ENCODE assay signal across 9 cellular contexts in the genomic region with DNA sequence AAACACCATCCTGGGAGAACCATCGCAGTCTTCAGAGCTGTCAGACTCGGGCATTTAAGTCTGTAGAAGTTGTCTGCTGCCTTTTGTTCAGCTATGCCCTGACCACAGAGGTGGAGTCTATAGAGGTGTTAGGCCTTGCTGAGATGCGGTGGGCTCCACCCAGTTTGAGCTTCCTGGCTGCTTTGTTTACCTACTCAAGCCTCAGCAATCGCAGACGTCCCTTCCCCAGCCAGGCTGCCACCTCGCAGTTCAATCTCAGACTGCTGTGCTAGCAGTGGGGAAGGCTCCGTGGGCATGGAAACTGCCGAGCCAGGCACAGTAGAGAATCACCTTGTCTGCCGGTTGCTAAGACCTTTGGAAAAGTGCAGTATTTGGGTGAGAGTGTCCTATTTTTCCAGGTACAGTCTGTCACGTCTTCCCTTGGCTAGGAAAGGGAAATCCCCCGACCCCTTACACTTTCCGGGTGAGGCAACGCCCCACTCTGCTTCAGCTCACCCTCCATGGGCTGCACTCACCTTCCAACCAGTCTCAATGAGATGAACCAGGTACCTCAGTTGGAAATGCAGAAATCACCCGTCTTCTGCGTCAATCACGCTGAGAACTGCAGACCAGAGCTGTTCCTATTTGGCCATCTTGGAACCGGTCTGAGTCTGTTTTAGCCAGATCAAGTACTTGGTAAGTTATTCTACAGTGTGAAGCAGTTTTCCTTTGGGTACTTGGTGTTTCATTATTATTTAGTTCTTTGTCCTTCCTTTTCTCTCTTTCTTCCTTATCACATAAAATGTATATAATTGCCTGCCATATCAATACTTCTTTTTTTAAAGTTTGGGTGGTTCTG.
DNase-seq lines count a peak whose midpoint lies in the region; ATAC-seq and TF ChIP-seq lines count a peak whose summit lies in the region.
"Had no signal": no experiment of that assay in that cellular context is flagged by ENCODE, and none has a peak within 500 bp of the region (broad histone marks: within the 10 kb centered on the region; RNA-seq: fewer than 3 reads in every experiment).

No MANE protein-coding gene starts in this region.

- H4K8ac ChIP-seq in neuronal stem cell (ENCODE audit: low read depth, low read length): peak overlapping the region; percentile 6

- H3K9me3 ChIP-seq in BLaER1 treated with 17β-estradiol and CSF1 and Interleukin-3, amounts not matched to agents 10 nM and 100 nM (replicated peaks in 1 of 11): peaks cover 6 to 30% (median 19%) of the 10 kb centered on the region in 11 experiments
- H3K9me3 ChIP-seq in neuronal stem cell (replicated peaks in 1 of 2; ENCODE audit: control insufficient read depth in 2 of 2, insufficient read depth in 1 of 2, low read depth in 1 of 2, low read length in 2 of 2): no peaks in the 10 kb centered on the region

- no peak overlapping the region for H3K23ac ChIP-seq in neuronal stem cell (ENCODE audit: low read depth, low read length, poor library complexity)

- H3K4me3 ChIP-seq in BLaER1 treated with 17β-estradiol and CSF1 and Interleukin-3, amounts not matched to agents 10 nM and 100 nM: no peak overlapping the region
- H3K4me3 ChIP-seq in neuronal stem cell (ENCODE audit: low read length in 2 of 2): no peak overlapping the region

- H3K4me1 ChIP-seq in BLaER1 treated with 17β-estradiol and CSF1 and Interleukin-3, amounts not matched to agents 10 nM and 100 nM: peaks cover 10 to 50% (median 27%) of the 10 kb centered on the region in 10 experiments
- H3K4me1 ChIP-seq in neuronal stem cell (ENCODE audit: control insufficient read depth in 2 of 2, insufficient read depth in 1 of 2, low read depth in 1 of 2, low read length in 2 of 2): no peaks in the 10 kb centered on the region

- ATAC-seq in GM19324 (IDR thresholded peaks at IDR 0.05; ENCODE audit: low FRiP score, unreplicated experiment): no peak
- ATAC-seq: PC-3 had no signal

- no CpG with 5 or more reads among the region's 17 CpGs for WGBS in neuronal stem cell (ENCODE audit: extremely low coverage in 2 of 2, insufficient read length in 2 of 2, insufficient replicate concordance in 1 of 2), 2 donors

- DNase-seq in T-helper 9 cell (peak; percentile 72), activated gamma-delta T cell (lab: John Stamatoyannopoulos, UW) (peak; percentile 43), neuronal stem cell (ENCODE audit: low spot score) (no peak), NCI-H446 treated with DMSO at 0.1 percent for 48 hours (lab: John Stamatoyannopoulos, UW) (no peak), HuH-7.5 (ENCODE audit: low spot score) (no peak), GM20000 (ENCODE audit: low spot score) (no peak)
- DNase-seq: PC-3 had no signal

- H3K14ac ChIP-seq in neuronal stem cell (ENCODE audit: low read length): peak overlapping the region; percentile 94

- H4K20me1 ChIP-seq in BLaER1 treated with 17β-estradiol and CSF1 and Interleukin-3, amounts not matched to agents 10 nM and 100 nM: no peaks in the 10 kb centered on the region

- H3K79me1 ChIP-seq in neuronal stem cell (ENCODE audit: low read depth, low read length): no peaks in the 10 kb centered on the region

- H3K4me2 ChIP-seq in BLaER1 treated with 17β-estradiol and CSF1 and Interleukin-3, amounts not matched to agents 10 nM and 100 nM: peak overlapping the region; percentile 42 to 90 (median 64); a peak in 18 of 22 replicates
- H3K4me2 ChIP-seq in neuronal stem cell (ENCODE audit: insufficient read depth, low read length, poor library complexity, severe bottlenecking): no peak overlapping the region

- H3K27me3 ChIP-seq in BLaER1 treated with 17β-estradiol and CSF1 and Interleukin-3, amounts not matched to agents 10 nM and 100 nM: no peaks in the 10 kb centered on the region
- no peaks in the 10 kb centered on the region for H3K27me3 ChIP-seq in neuronal stem cell (ENCODE audit: control insufficient read depth in 3 of 3, insufficient read depth in 3 of 3, low read depth in 1 of 3, low read length in 3 of 3)

- peak overlapping the region; percentile 56 for H2AFZ ChIP-seq in neuronal stem cell (ENCODE audit: low read length)

- no peak overlapping the region; a peak in 1 of 22 replicates for H3K9ac ChIP-seq in BLaER1 treated with 17β-estradiol and CSF1 and Interleukin-3, amounts not matched to agents 10 nM and 100 nM
- no peak overlapping the region for H3K9ac ChIP-seq in neuronal stem cell (ENCODE audit: low read depth, low read length, poor library complexity)

- peak overlapping the region; percentile 48 for H3K18ac ChIP-seq in neuronal stem cell (ENCODE audit: low read length)

- no peak overlapping the region for H2BK15ac ChIP-seq in neuronal stem cell (ENCODE audit: low read length)

- no peak overlapping the region for H3K4ac ChIP-seq in neuronal stem cell (ENCODE audit: low read length)

- H2BK12ac ChIP-seq in neuronal stem cell (ENCODE audit: low read length): no peak overlapping the region

- H3K27ac ChIP-seq in BLaER1 treated with 17β-estradiol and CSF1 and Interleukin-3, amounts not matched to agents 10 nM and 100 nM: peak overlapping the region in 10 of 11 experiments; percentile 21 to 71 (median 55); a peak in 14 of 22 replicates
- H3K27ac ChIP-seq in neuronal stem cell (replicated peaks; ENCODE audit: low read length): no peak overlapping the region

- no peaks in the 10 kb centered on the region for H3K36me3 ChIP-seq in BLaER1 treated with 17β-estradiol and CSF1 and Interleukin-3, amounts not matched to agents 10 nM and 100 nM
- H3K36me3 ChIP-seq in neuronal stem cell (replicated peaks in 1 of 2; ENCODE audit: control insufficient read depth in 2 of 2, insufficient read depth in 2 of 2, low read length in 2 of 2): no peaks in the 10 kb centered on the region

- TF ChIP-seq CTCF in GM20000 (IDR thresholded peaks at IDR 0.05; ENCODE audit: extremely low read depth, missing control alignments): no peak

- no peak overlapping the region for H2AK5ac ChIP-seq in neuronal stem cell (ENCODE audit: low read depth, low read length)

- H4K91ac ChIP-seq in neuronal stem cell (ENCODE audit: low read depth, low read length, poor library complexity): no peak overlapping the region

- no peak overlapping the region for H2BK120ac ChIP-seq in neuronal stem cell (ENCODE audit: low read depth, low read length)

- H2BK5ac ChIP-seq in neuronal stem cell (ENCODE audit: low read length): no peak overlapping the region

Comparison
In these comparisons a context has a peak if more than half of its experiments do, and no peak if none do; other contexts are left out.
1. DNase-seq: peak in T-helper 9 cell (single experiment) and activated gamma-delta T cell (single experiment); none in neuronal stem cell (single experiment), NCI-H446 treated with DMSO at 0.1 percent for 48 hours (single experiment), HuH-7.5 (single experiment) and GM20000 (single experiment).